ENCODE assay signal across 8 cellular contexts in the genomic region with DNA sequence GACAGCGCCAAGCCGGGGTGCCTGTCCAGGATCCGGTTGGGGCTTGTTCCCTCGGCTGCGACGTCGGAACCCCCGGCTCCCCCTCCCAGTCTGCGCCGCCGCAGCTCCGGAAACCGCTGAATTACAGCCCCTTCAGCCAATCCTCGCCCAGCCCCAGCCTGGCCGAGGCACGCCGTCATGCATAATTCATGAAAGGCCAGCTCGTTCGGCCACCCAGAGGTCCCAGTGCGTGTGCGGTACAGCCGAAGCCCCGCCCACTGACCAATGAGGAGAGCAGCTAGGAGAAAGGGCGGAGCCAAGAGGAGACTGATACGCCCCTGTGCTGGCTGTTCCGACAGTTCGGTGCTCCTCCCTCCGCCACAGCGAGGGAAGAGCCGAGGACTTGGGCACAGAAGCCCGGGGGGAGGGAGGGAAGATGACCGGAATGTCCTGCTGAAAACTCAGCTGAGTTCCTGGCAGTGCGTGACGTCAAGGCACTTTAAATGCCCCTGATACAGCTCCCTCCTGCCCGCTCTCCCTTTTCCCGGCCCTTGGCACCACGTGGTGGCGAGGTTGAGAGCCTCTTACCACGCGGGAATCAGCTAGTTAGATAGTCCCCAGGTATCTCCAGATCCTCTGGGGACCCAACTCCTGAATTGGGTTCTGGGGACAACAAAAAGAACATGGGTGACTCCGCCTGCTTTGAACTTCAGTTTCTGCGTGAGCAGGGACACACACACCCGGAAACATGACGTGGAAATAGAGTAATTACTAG. TPM values are rescaled to one million over a fixed set of nuclear protein-coding genes. Genes with fewer than 3 reads are reported as not detected.
DNase-seq lines count a peak whose midpoint lies in the region; ATAC-seq lines count a peak whose summit lies in the region.

STAT3 (minus strand) TSS at position 62 of the 754 bp plus-strand sequence. CDS start 39,926 bp downstream, outside the sequence.

- no peaks in the 10 kb centered on the region for H3K9me3 Mint-ChIP-seq in dendritic cell treated with granulocyte-macrophage colony-stimulating factor and Interleukin-4, amounts not matched to agents 40 ng/mL and 50 ng/mL, for 4 days

- H3K36me3 Mint-ChIP-seq in dendritic cell treated with granulocyte-macrophage colony-stimulating factor and Interleukin-4, amounts not matched to agents 40 ng/mL and 50 ng/mL, for 4 days (ENCODE audit: low read depth): peaks cover 36% of the 10 kb centered on the region

- peak; percentile 94 to 100 (median 100) for DNase-seq in C1 segment of cervical spinal cord (lab: John Stamatoyannopoulos, UW)
- peak; percentile 99 for DNase-seq in NCI-H748 treated with DMSO at 0.1 percent for 48 hours (lab: John Stamatoyannopoulos, UW)
- peak; percentile 100 for DNase-seq in activated CD4-positive, alpha-beta T cell treated with anti-CD3 and anti-CD28 coated beads, Interleukin-2, amount 50 U/mL, for 4 hours
- peak; percentile 100 for DNase-seq in left lobe of liver (ENCODE audit: low spot score)
- DNase-seq in stimulated activated CD4-positive, alpha-beta T cell treated with anti-CD3 and anti-CD28 coated beads, Interleukin-2, amount 100 ng/mL, for 4 hours (ENCODE audit: low read depth): peak; percentile 100

- intact Hi-C loops in dendritic cell treated with granulocyte-macrophage colony-stimulating factor and Interleukin-4, amounts not matched to agents 40 ng/mL and 50 ng/mL, for 4 days (cut with micrococcal nuclease): loop anchor here (2.0 kb wide), 1 partner anchor 68 kb away; no protein-coding TSS in a partner anchor

- peaks cover 40% of the 10 kb centered on the region for H3K4me1 Mint-ChIP-seq in dendritic cell treated with granulocyte-macrophage colony-stimulating factor and Interleukin-4, amounts not matched to agents 40 ng/mL and 50 ng/mL, for 4 days (ENCODE audit: low read depth)

- H3K27me3 Mint-ChIP-seq in dendritic cell treated with granulocyte-macrophage colony-stimulating factor and Interleukin-4, amounts not matched to agents 40 ng/mL and 50 ng/mL, for 4 days: peaks cover 2% of the 10 kb centered on the region

- H3K4me3 Mint-ChIP-seq in dendritic cell treated with granulocyte-macrophage colony-stimulating factor and Interleukin-4, amounts not matched to agents 40 ng/mL and 50 ng/mL, for 4 days: peak within 1 kb of the TSS; percentile 97

- peak; percentile 92 for ATAC-seq in GM19372 (IDR thresholded peaks at IDR 0.05; ENCODE audit: low read depth, unreplicated experiment)
- ATAC-seq in HG03558 (IDR thresholded peaks at IDR 0.05; ENCODE audit: extremely low read depth, unreplicated experiment): peak; percentile 80
- ATAC-seq in left lobe of liver: peak; percentile 90

- peak within 1 kb of the TSS; percentile 100 for H3K27ac Mint-ChIP-seq in dendritic cell treated with granulocyte-macrophage colony-stimulating factor and Interleukin-4, amounts not matched to agents 40 ng/mL and 50 ng/mL, for 4 days

RNA-seq across cellular contexts. Expression of gene STAT3, which starts in this region (rescaled TPM):
- 112 TPM for total RNA-seq in left lobe of liver

Comparison
In these comparisons a context has a peak if more than half of its experiments do, and no peak if none do; other contexts are left out.
1. Peak in every context shown above with its lines: DNase-seq and ATAC-seq.